Comparison of ENCODE assay signal across 22 cellular contexts in the genomic region with DNA sequence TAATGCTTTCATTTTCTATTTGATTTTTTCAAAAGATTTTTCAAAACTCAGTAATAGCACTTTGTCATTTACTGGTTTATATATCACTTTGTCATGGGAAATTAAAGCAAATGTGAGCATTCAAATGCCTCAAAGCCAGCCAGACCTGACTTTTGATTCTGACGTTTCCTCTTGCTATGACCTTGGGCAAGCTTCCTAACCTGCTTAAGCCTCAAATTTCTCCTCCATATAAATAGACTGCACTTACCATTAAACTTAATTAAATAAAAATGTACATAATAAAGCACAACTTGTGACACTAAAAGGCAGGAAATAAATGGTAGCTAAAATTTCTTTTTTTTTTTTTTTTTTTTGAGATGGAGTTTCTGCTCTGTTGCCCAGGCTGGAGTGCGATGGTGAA.
"Had no signal": no experiment of that assay in that cellular context is flagged by ENCODE, and none has a peak within 500 bp of the region (broad histone marks: within the 10 kb centered on the region; RNA-seq: fewer than 3 reads in every experiment).

No MANE protein-coding gene starts in this region.

- ATAC-seq: foreskin keratinocyte; gastroesophageal sphincter; heart left ventricle; left lung; left ventricle myocardium superior; lower lobe of right lung; mucosa of descending colon; naive thymus-derived CD8-positive, alpha-beta T cell had no signal

- H3K9me3 ChIP-seq: esophagus muscularis mucosa, gastroesophageal sphincter, heart left ventricle, left lung, lower lobe of right lung, mucosa of descending colon had no signal

- H2AFZ ChIP-seq: hepatocyte had no signal

- H3K27me3 ChIP-seq: dorsolateral prefrontal cortex, esophagus muscularis mucosa, gastroesophageal sphincter, heart left ventricle, hepatocyte, left lung had no signal

- H3K4me2 ChIP-seq: hepatocyte had no signal

- H3K79me2 ChIP-seq: hepatocyte had no signal

- H3K4me3 ChIP-seq: coronary artery, dorsolateral prefrontal cortex, esophagus muscularis mucosa, gastroesophageal sphincter, heart left ventricle, hepatocyte, left lung, lower lobe of right lung, mucosa of descending colon had no signal

- DNase-seq: dermis blood vessel endothelial cell; dorsolateral prefrontal cortex; effector CD4-positive, alpha-beta T cell; effector memory CD4-positive, alpha-beta T cell; foreskin keratinocyte; heart left ventricle; hypothalamus; immature natural killer cell; islet precursor cell; kidney; kidney glomerular epithelial cell; left lung; left ventricle myocardium superior; lower lobe of right lung; mesenchymal stem cell; mucosa of descending colon; naive B cell; naive thymus-derived CD8-positive, alpha-beta T cell had no signal

- H3K4me1 ChIP-seq: esophagus muscularis mucosa, foreskin keratinocyte, gastroesophageal sphincter, left lung, lower lobe of right lung had no signal

- H3K27ac ChIP-seq: coronary artery, dorsolateral prefrontal cortex, esophagus muscularis mucosa, foreskin keratinocyte, gastroesophageal sphincter, heart left ventricle, hepatocyte, left lung, lower lobe of right lung had no signal

- H3K36me3 ChIP-seq: esophagus muscularis mucosa, gastroesophageal sphincter, heart left ventricle, left lung, lower lobe of right lung had no signal
